In the genomic region with DNA sequence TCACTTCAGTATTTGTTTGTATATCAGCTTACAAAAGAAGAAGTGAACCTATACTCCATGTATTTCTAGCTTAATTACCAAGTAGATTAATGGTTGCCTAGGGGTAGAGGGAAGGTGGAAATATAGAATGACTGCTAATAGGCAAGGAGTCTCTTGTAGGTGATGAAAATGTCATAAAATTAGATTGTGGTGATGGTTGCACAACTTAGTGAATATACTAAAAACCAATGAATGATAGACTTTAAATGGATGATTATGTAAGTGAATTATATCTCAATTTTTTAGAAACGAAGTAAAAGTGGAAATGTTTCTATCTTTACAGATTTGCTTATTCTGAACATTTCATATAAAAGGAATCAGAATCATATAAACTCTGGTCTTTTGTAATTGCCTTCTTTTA, we compare ENCODE assay signal across 19 cellular contexts.
A peak's percentile ranks its signal among the peaks of the same experiment; 100 is the strongest.
DNase-seq lines count a peak whose midpoint lies in the region; ATAC-seq, FAIRE-seq and TF ChIP-seq lines count a peak whose summit lies in the region.
"Had no signal": no experiment of that assay in that cellular context is flagged by ENCODE, and none has a peak within 500 bp of the region (broad histone marks: within the 10 kb centered on the region; RNA-seq: fewer than 3 reads in every experiment).

No MANE protein-coding gene starts in this region.

- H3K4me3 ChIP-seq in A549: no peak overlapping the region
- no peak overlapping the region for H3K4me3 ChIP-seq in pancreas
- H3K4me3 ChIP-seq in H7 (ENCODE audit: insufficient read depth, low read depth, low read length): no peak overlapping the region
- H3K4me3 ChIP-seq: BLaER1 treated with 17β-estradiol and CSF1 and Interleukin-3, amounts not matched to agents 10 nM and 100 nM had no signal

- H3K36me3 ChIP-seq in pancreas (no peaks in the 10 kb centered on the region), H7 (replicated peaks; ENCODE audit: control insufficient read depth, insufficient read depth, low read length) (no peaks in the 10 kb centered on the region)
- H3K36me3 ChIP-seq: BLaER1 treated with 17β-estradiol and CSF1 and Interleukin-3, amounts not matched to agents 10 nM and 100 nM had no signal

- H3K27ac ChIP-seq in A549 (no peak overlapping the region), pancreas (no peak overlapping the region)
- H3K27ac ChIP-seq: 22Rv1; BLaER1 treated with 17β-estradiol and CSF1 and Interleukin-3, amounts not matched to agents 10 nM and 100 nM; C4-2B had no signal

- TF ChIP-seq EP300 in A549 (IDR thresholded peaks at IDR 0.05): no peak

- TF ChIP-seq POLR2A in A549 (IDR thresholded peaks at IDR 0.05; ENCODE audit: low read length): no peak

- ATAC-seq in A549 (no peak), pancreas (no peak)
- ATAC-seq: CD8-positive, alpha-beta T cell had no signal

- no peak overlapping the region for H3K4me2 ChIP-seq in A549
- H3K4me2 ChIP-seq: BLaER1 treated with 17β-estradiol and CSF1 and Interleukin-3, amounts not matched to agents 10 nM and 100 nM had no signal

- TF ChIP-seq RAD21 in A549 (conservative IDR thresholded peaks at IDR 0.05 in 1 of 2, IDR thresholded peaks at IDR 0.05 in 1 of 2): no peak

- POLR2A ChIA-PET in A549 (lab: Yijun Ruan, JAX): no interaction called here

- no peak for DNase-seq in A549 (ENCODE audit: low read depth in 1 of 2, low spot score in 1 of 2)
- DNase-seq in pancreas: no peak
- DNase-seq in H7: no peak
- DNase-seq in NOMO-1 treated with DMSO at 0.1 percent for 48 hours (lab: John Stamatoyannopoulos, UW; ENCODE audit: unreplicated experiment): no peak
- DNase-seq: AML-193; Caco-2; Calu3; CD4-positive, alpha-beta T cell; CD8-positive, alpha-beta T cell; DMS79 treated with DMSO at 0.1 percent for 48 hours; GF-D8 had no signal

- intact Hi-C loops in pancreas (cut with DNase I): no loop called here

- WGBS in A549 (ENCODE audit: missing lambda C conversion rate): 0% methylated on average over 1 of the region's 1 CpG
- WGBS in pancreas, 2 donors: 47 to 60% methylated on average over 1 of the region's 1 CpG

- H3K27me3 ChIP-seq in pancreas: no peaks in the 10 kb centered on the region
- no peaks in the 10 kb centered on the region for H3K27me3 ChIP-seq in H7 (ENCODE audit: control insufficient read depth, insufficient read depth, low read length)

- H3K9me3 ChIP-seq in A549: no peaks in the 10 kb centered on the region
- H3K9me3 ChIP-seq in pancreas: no peaks in the 10 kb centered on the region
- H3K9me3 ChIP-seq: Caco-2 had no signal

- H3K4me1 ChIP-seq in A549 (no peaks in the 10 kb centered on the region), pancreas (no peaks in the 10 kb centered on the region)
- H3K4me1 ChIP-seq: Caco-2 had no signal

- CTCF ChIA-PET in A549 (lab: Yijun Ruan, JAX): no interaction called here

- FAIRE-seq in A549 (lab: Jason Lieb, UNC) (peak; percentile 74), colon (lab: Jason Lieb, UNC) (peak; percentile 92), pancreas (lab: Jason Lieb, UNC) (peak; percentile 83)
- FAIRE-seq: A204.1, G401.6, GM12891, GM19239 had no signal

- TF ChIP-seq CTCF in A549 (IDR thresholded peaks at IDR 0.05) (no peak), pancreas (IDR thresholded peaks at IDR 0.05) (no peak)

TF ChIP-seq in A549, 52 proteins besides CTCF, POLR2A, EP300 and RAD21:
- TF ChIP-seq KDM1A (IDR thresholded peaks at IDR 0.05; ENCODE audit: low read depth) (no peak), ZFP36 (IDR thresholded peaks at IDR 0.05; ENCODE audit: borderline replicate concordance, partially characterized antibody) (no peak), MAZ (IDR thresholded peaks at IDR 0.05; ENCODE audit: borderline replicate concordance, low read depth, low read length) (no peak), ZC3H11A (IDR thresholded peaks at IDR 0.05) (no peak)
- TF ChIP-seq, protein P1, sequence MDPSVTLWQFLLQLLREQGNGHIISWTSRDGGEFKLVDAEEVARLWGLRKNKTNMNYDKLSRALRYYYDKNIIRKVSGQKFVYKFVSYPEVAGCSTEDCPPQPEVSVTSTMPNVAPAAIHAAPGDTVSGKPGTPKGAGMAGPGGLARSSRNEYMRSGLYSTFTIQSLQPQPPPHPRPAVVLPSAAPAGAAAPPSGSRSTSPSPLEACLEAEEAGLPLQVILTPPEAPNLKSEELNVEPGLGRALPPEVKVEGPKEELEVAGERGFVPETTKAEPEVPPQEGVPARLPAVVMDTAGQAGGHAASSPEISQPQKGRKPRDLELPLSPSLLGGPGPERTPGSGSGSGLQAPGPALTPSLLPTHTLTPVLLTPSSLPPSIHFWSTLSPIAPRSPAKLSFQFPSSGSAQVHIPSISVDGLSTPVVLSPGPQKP (IDR thresholded peaks at IDR 0.05; ENCODE audit: low read depth, low read length): no peak
